14 cellular contexts compared by ENCODE assay signal in genomic region chr4:89619230-89619962, GRCh38.
DNase-seq lines count a peak whose midpoint lies in the region; ATAC-seq and TF ChIP-seq lines count a peak whose summit lies in the region.
"Had no signal": no experiment of that assay in that cellular context is flagged by ENCODE, and none has a peak within 500 bp of the region (broad histone marks: within the 10 kb centered on the region; RNA-seq: fewer than 3 reads in every experiment).

No MANE protein-coding gene starts in this region.

- WGBS in smooth muscle cell (ENCODE audit: low lambda C conversion rate) = 60% methylated on average over 1 of the region's 1 CpG

- no peaks in the 10 kb centered on the region for H4K20me1 ChIP-seq in Loucy (ENCODE audit: insufficient read depth, low read length, poor library complexity, severe bottlenecking)
- no peaks in the 10 kb centered on the region for H4K20me1 ChIP-seq in smooth muscle cell (ENCODE audit: low read depth)

- H3K27ac Mint-ChIP-seq in activated CD4-positive, alpha-beta T cell treated with anti-CD3 and anti-CD28 coated beads, Interleukin-2, amount 10 ng/mL, durations not matched to agents 7 days and 5 days = peak overlapping the region; percentile 92
- H3K27ac Mint-ChIP-seq in activated T-helper 2 cell treated with anti-CD3 and anti-CD28 coated beads, Interferon-gamma antibody, Interleukin-2, Interleukin-4, amounts not matched to agents 10 μg/mL and 5 μg/mL and 100 μg/mL, durations not matched to agents 14 hours and 24 hours and 36 hours = peak overlapping the region; percentile 74
- H3K27ac Mint-ChIP-seq in neural crest cell (ENCODE audit: unreplicated experiment) = peak overlapping the region; percentile 14
- H3K27ac Mint-ChIP-seq: effector memory CD8-positive, alpha-beta T cell; memory B cell had no signal

- TF ChIP-seq CTCF in Loucy (conservative IDR thresholded peaks at IDR 0.05; ENCODE audit: low read length) = no peak
- no peak for TF ChIP-seq CTCF in neural crest cell (conservative IDR thresholded peaks at IDR 0.05)
- TF ChIP-seq CTCF in smooth muscle cell (IDR thresholded peaks at IDR 0.05; ENCODE audit: borderline replicate concordance, insufficient read depth, poor library complexity, severe bottlenecking) = no peak

- H3K79me2 ChIP-seq in Loucy (ENCODE audit: insufficient read depth, low read length) (no peaks in the 10 kb centered on the region), smooth muscle cell (ENCODE audit: low read depth) (no peaks in the 10 kb centered on the region)

- H3K4me1 ChIP-seq in Loucy (ENCODE audit: insufficient read depth, low read length, poor library complexity, severe bottlenecking) (peaks cover 8% of the 10 kb centered on the region), smooth muscle cell (ENCODE audit: low read depth) (no peaks in the 10 kb centered on the region)
- H3K4me1 ChIP-seq: Caco-2, SJCRH30 had no signal

- H3F3A ChIP-seq in Loucy (ENCODE audit: low read depth) = no peaks in the 10 kb centered on the region
- no peaks in the 10 kb centered on the region for H3F3A ChIP-seq in smooth muscle cell (ENCODE audit: low read depth)

- no peak overlapping the region for H3K27ac ChIP-seq in smooth muscle cell (ENCODE audit: low read depth)
- H3K27ac ChIP-seq: SJCRH30 had no signal

- peaks cover 2% of the 10 kb centered on the region for H3K36me3 Mint-ChIP-seq in activated CD4-positive, alpha-beta T cell treated with anti-CD3 and anti-CD28 coated beads, Interleukin-2, amount 10 ng/mL, durations not matched to agents 7 days and 5 days (ENCODE audit: low read depth)
- H3K36me3 Mint-ChIP-seq in activated T-helper 2 cell treated with anti-CD3 and anti-CD28 coated beads, Interferon-gamma antibody, Interleukin-2, Interleukin-4, amounts not matched to agents 10 μg/mL and 5 μg/mL and 100 μg/mL, durations not matched to agents 14 hours and 24 hours and 36 hours (ENCODE audit: low read depth) = no peaks in the 10 kb centered on the region
- no peaks in the 10 kb centered on the region for H3K36me3 Mint-ChIP-seq in neural crest cell (ENCODE audit: low read depth)
- H3K36me3 Mint-ChIP-seq: memory B cell had no signal

- no peaks in the 10 kb centered on the region for H3K36me3 ChIP-seq in Loucy (ENCODE audit: insufficient read depth, low read length)
- H3K36me3 ChIP-seq in smooth muscle cell (ENCODE audit: low read depth) = no peaks in the 10 kb centered on the region
- H3K36me3 ChIP-seq: SJCRH30 had no signal

- no peaks in the 10 kb centered on the region for H3K27me3 Mint-ChIP-seq in activated CD4-positive, alpha-beta T cell treated with anti-CD3 and anti-CD28 coated beads, Interleukin-2, amount 10 ng/mL, durations not matched to agents 7 days and 5 days
- peaks cover 7% of the 10 kb centered on the region for H3K27me3 Mint-ChIP-seq in activated T-helper 2 cell treated with anti-CD3 and anti-CD28 coated beads, Interferon-gamma antibody, Interleukin-2, Interleukin-4, amounts not matched to agents 10 μg/mL and 5 μg/mL and 100 μg/mL, durations not matched to agents 14 hours and 24 hours and 36 hours (ENCODE audit: low read depth)
- H3K27me3 Mint-ChIP-seq in neural crest cell (ENCODE audit: low read depth) = no peaks in the 10 kb centered on the region

- H3K4me2 ChIP-seq in Loucy (ENCODE audit: low read depth, low read length, poor library complexity, severe bottlenecking) (peak overlapping the region; percentile 23), smooth muscle cell (no peak overlapping the region)

- peaks cover 5% of the 10 kb centered on the region for H3K9me3 Mint-ChIP-seq in activated CD4-positive, alpha-beta T cell treated with anti-CD3 and anti-CD28 coated beads, Interleukin-2, amount 10 ng/mL, durations not matched to agents 7 days and 5 days
- H3K9me3 Mint-ChIP-seq in activated T-helper 2 cell treated with anti-CD3 and anti-CD28 coated beads, Interferon-gamma antibody, Interleukin-2, Interleukin-4, amounts not matched to agents 10 μg/mL and 5 μg/mL and 100 μg/mL, durations not matched to agents 14 hours and 24 hours and 36 hours = no peaks in the 10 kb centered on the region
- peaks cover 5% of the 10 kb centered on the region for H3K9me3 Mint-ChIP-seq in neural crest cell
- H3K9me3 Mint-ChIP-seq: activated T-cell treated with anti-CD3 and anti-CD28 coated beads, Interleukin-2, amount 50 U/mL, for 4 hours; effector memory CD8-positive, alpha-beta T cell; memory B cell had no signal

- ATAC-seq in HG02623 (IDR thresholded peaks at IDR 0.05; ENCODE audit: unreplicated experiment) = no peak
- ATAC-seq: effector memory CD8-positive, alpha-beta T cell had no signal

- POLR2A ChIA-PET in activated CD4-positive, alpha-beta T cell treated with anti-CD3 and anti-CD28 coated beads, Interleukin-2, amount 10 ng/mL, durations not matched to agents 7 days and 5 days (lab: Charles Lee) = no interaction called here

- H3K9ac ChIP-seq in Loucy (ENCODE audit: low read depth, low read length, poor library complexity, severe bottlenecking) (no peak overlapping the region), smooth muscle cell (ENCODE audit: low read depth) (no peak overlapping the region)

- H3K4me1 Mint-ChIP-seq in activated CD4-positive, alpha-beta T cell treated with anti-CD3 and anti-CD28 coated beads, Interleukin-2, amount 10 ng/mL, durations not matched to agents 7 days and 5 days = peaks cover 51% of the 10 kb centered on the region
- peaks cover 43% of the 10 kb centered on the region for H3K4me1 Mint-ChIP-seq in activated T-helper 2 cell treated with anti-CD3 and anti-CD28 coated beads, Interferon-gamma antibody, Interleukin-2, Interleukin-4, amounts not matched to agents 10 μg/mL and 5 μg/mL and 100 μg/mL, durations not matched to agents 14 hours and 24 hours and 36 hours (ENCODE audit: low read depth)
- peaks cover 27% of the 10 kb centered on the region for H3K4me1 Mint-ChIP-seq in neural crest cell
- H3K4me1 Mint-ChIP-seq: memory B cell had no signal

- H2AFZ ChIP-seq in Loucy (ENCODE audit: low read length) (peak overlapping the region; percentile 65), smooth muscle cell (ENCODE audit: low read depth) (no peak overlapping the region)

- peak; percentile 53 for DNase-seq in activated CD4-positive, alpha-beta T cell treated with anti-CD3 and anti-CD28 coated beads, Interleukin-2, amount 10 ng/mL, durations not matched to agents 7 days and 5 days
- DNase-seq in activated CD4-positive, alpha-beta T cell treated with anti-CD3 and anti-CD28 coated beads for 1 hour = no peak
- peak; percentile 21 for DNase-seq in activated T-helper 2 cell treated with anti-CD3 and anti-CD28 coated beads, Interferon-gamma antibody, Interleukin-2, Interleukin-4, amounts not matched to agents 10 μg/mL and 5 μg/mL and 100 μg/mL, durations not matched to agents 14 hours and 24 hours and 36 hours (ENCODE audit: low spot score)
- DNase-seq in neural crest cell (ENCODE audit: low read depth, low spot score) (no peak), SHP77 (lab: John Stamatoyannopoulos, UW) (no peak), smooth muscle cell (lab: John Stamatoyannopoulos, UW; ENCODE audit: unreplicated experiment) (no peak)
- DNase-seq: activated T-cell treated with anti-CD3 and anti-CD28 coated beads, Interleukin-2, amount 50 U/mL, for 4 hours; Caco-2; effector memory CD8-positive, alpha-beta T cell; GDM1; SJCRH30 had no signal

- H3K27me3 ChIP-seq in Loucy (ENCODE audit: insufficient read depth, low read length, poor library complexity, severe bottlenecking) (no peaks in the 10 kb centered on the region), smooth muscle cell (ENCODE audit: low read depth) (no peaks in the 10 kb centered on the region)
- H3K27me3 ChIP-seq: SJCRH30 had no signal

- CTCF ChIA-PET in activated CD4-positive, alpha-beta T cell treated with anti-CD3 and anti-CD28 coated beads, Interleukin-2, amount 10 ng/mL, durations not matched to agents 7 days and 5 days (lab: Charles Lee) = interaction anchor here (0.8 kb wide), 1 partner anchor 10 kb away, joined by 3 read pairs; no protein-coding TSS in a partner anchor

- intact Hi-C loops in activated T-helper 2 cell treated with anti-CD3 and anti-CD28 coated beads, Interferon-gamma antibody, Interleukin-2, Interleukin-4, amounts not matched to agents 10 μg/mL and 5 μg/mL and 100 μg/mL, durations not matched to agents 14 hours and 24 hours and 36 hours (cut with micrococcal nuclease) = loop anchor here (1.0 kb wide), 1 partner anchor 79 kb away; no protein-coding TSS in a partner anchor

- H3K4me3 Mint-ChIP-seq in activated CD4-positive, alpha-beta T cell treated with anti-CD3 and anti-CD28 coated beads, Interleukin-2, amount 10 ng/mL, durations not matched to agents 7 days and 5 days = peak overlapping the region; percentile 54
- H3K4me3 Mint-ChIP-seq in activated T-helper 2 cell treated with anti-CD3 and anti-CD28 coated beads, Interferon-gamma antibody, Interleukin-2, Interleukin-4, amounts not matched to agents 10 μg/mL and 5 μg/mL and 100 μg/mL, durations not matched to agents 14 hours and 24 hours and 36 hours (ENCODE audit: low read depth) = peak overlapping the region; percentile 55
- peak overlapping the region; percentile 1 for H3K4me3 Mint-ChIP-seq in neural crest cell
- H3K4me3 Mint-ChIP-seq: activated T-cell treated with anti-CD3 and anti-CD28 coated beads, Interleukin-2, amount 50 U/mL, for 4 hours; effector memory CD8-positive, alpha-beta T cell; memory B cell had no signal

- H3K9me3 ChIP-seq in Loucy (ENCODE audit: insufficient read depth, low read depth, low read length) = no peaks in the 10 kb centered on the region
- H3K9me3 ChIP-seq in smooth muscle cell (replicated peaks; ENCODE audit: low read depth) = no peaks in the 10 kb centered on the region
- H3K9me3 ChIP-seq: Caco-2, SJCRH30 had no signal

- H3K4me3 ChIP-seq in Loucy (ENCODE audit: low read length, poor library complexity, severe bottlenecking) (no peak overlapping the region), smooth muscle cell (no peak overlapping the region)
- H3K4me3 ChIP-seq: SJCRH30 had no signal

- no peaks in the 10 kb centered on the region for H3K9me2 ChIP-seq in Loucy (replicated peaks; ENCODE audit: low read depth, low read length)

Comparison
In these comparisons a context has a peak if more than half of its experiments do, and no peak if none do; other contexts are left out.
1. DNase-seq: peak in activated CD4-positive, alpha-beta T cell treated with anti-CD3 and anti-CD28 coated beads, Interleukin-2, amount 10 ng/mL, durations not matched to agents 7 days and 5 days (single experiment) and activated T-helper 2 cell treated with anti-CD3 and anti-CD28 coated beads, Interferon-gamma antibody, Interleukin-2, Interleukin-4, amounts not matched to agents 10 μg/mL and 5 μg/mL and 100 μg/mL, durations not matched to agents 14 hours and 24 hours and 36 hours (single experiment); none in activated CD4-positive, alpha-beta T cell treated with anti-CD3 and anti-CD28 coated beads for 1 hour (single experiment), neural crest cell (single experiment), SHP77 (0 of 2) and smooth muscle cell (single experiment).
2. H3K27ac Mint-ChIP-seq: peak in every context shown above with its lines; median percentile 92 in activated CD4-positive, alpha-beta T cell treated with anti-CD3 and anti-CD28 coated beads, Interleukin-2, amount 10 ng/mL, durations not matched to agents 7 days and 5 days; 74 in activated T-helper 2 cell treated with anti-CD3 and anti-CD28 coated beads, Interferon-gamma antibody, Interleukin-2, Interleukin-4, amounts not matched to agents 10 μg/mL and 5 μg/mL and 100 μg/mL, durations not matched to agents 14 hours and 24 hours and 36 hours; 14 in neural crest cell.
3. H3K4me3 Mint-ChIP-seq: peak in every context shown above with its lines; median percentile 55 in activated T-helper 2 cell treated with anti-CD3 and anti-CD28 coated beads, Interferon-gamma antibody, Interleukin-2, Interleukin-4, amounts not matched to agents 10 μg/mL and 5 μg/mL and 100 μg/mL, durations not matched to agents 14 hours and 24 hours and 36 hours; 54 in activated CD4-positive, alpha-beta T cell treated with anti-CD3 and anti-CD28 coated beads, Interleukin-2, amount 10 ng/mL, durations not matched to agents 7 days and 5 days; 1 in neural crest cell.